24 cellular contexts compared by ENCODE assay signal in the genomic region with DNA sequence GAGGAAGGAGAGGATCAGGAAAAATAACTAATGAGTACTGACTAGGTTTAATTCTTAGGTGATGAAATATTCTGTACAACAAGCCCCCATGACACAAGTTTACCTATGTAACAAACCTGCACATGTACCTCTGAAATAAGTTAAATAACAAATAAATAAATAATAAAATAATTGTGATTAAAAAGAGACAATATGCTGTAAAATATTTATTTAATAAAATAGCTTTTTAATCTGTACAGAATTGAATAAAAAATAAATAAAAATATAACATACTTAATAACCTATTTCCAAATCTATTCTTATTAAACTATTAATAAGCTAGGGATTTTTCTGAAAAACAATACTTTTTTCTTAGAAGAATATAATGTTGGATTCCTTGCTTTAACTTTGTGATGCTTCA.
A peak's percentile ranks its signal among the peaks of the same experiment; 100 is the strongest.
DNase-seq lines count a peak whose midpoint lies in the region; ATAC-seq, FAIRE-seq and TF ChIP-seq lines count a peak whose summit lies in the region.
"Had no signal": no experiment of that assay in that cellular context is flagged by ENCODE, and none has a peak within 500 bp of the region (broad histone marks: within the 10 kb centered on the region; RNA-seq: fewer than 3 reads in every experiment).

No MANE protein-coding gene starts in this region.

- ATAC-seq in pancreas (no peak), psoas muscle (no peak)
- ATAC-seq: A549, GM23338, HCT116 had no signal

- H3K9ac ChIP-seq in kidney (ENCODE audit: low read length in 2 of 2) = no peak overlapping the region
- H3K9ac ChIP-seq: BLaER1 treated with 17β-estradiol and CSF1 and Interleukin-3, amounts not matched to agents 10 nM and 100 nM had no signal

- TF ChIP-seq CTCF in kidney (IDR thresholded peaks at IDR 0.05; ENCODE audit: borderline replicate concordance, extremely low read depth, insufficient read depth) (no peak), pancreas (IDR thresholded peaks at IDR 0.05) (no peak), psoas muscle (IDR thresholded peaks at IDR 0.05) (no peak)

- no peak overlapping the region for H3K27ac ChIP-seq in kidney (ENCODE audit: low read depth in 2 of 2, low read length in 2 of 2)
- no peak overlapping the region for H3K27ac ChIP-seq in pancreas
- H3K27ac ChIP-seq in psoas muscle = no peak overlapping the region
- H3K27ac ChIP-seq: 22Rv1; A549; BLaER1 treated with 17β-estradiol and CSF1 and Interleukin-3, amounts not matched to agents 10 nM and 100 nM had no signal

- H3K4me3 ChIP-seq in kidney (ENCODE audit: low read length in 2 of 2) (no peak overlapping the region), pancreas (no peak overlapping the region), psoas muscle (no peak overlapping the region)
- H3K4me3 ChIP-seq: A549; BLaER1 treated with 17β-estradiol and CSF1 and Interleukin-3, amounts not matched to agents 10 nM and 100 nM; GM23338 had no signal

- DNase-seq in kidney (no peak), pancreas (no peak), NCI-H1105 (lab: John Stamatoyannopoulos, UW) (no peak), HEK293T (ENCODE audit: extremely low spot score) (no peak), psoas muscle (no peak)
- DNase-seq: ACHN; AML-193; BE2C; CD4-positive, alpha-beta T cell; CD8-positive, alpha-beta memory T cell; DMS 273 treated with DMSO at 0.1 percent for 48 hours; DMS53; DMS79 treated with DMSO at 0.1 percent for 48 hours; H9; HFFc6 had no signal

- intact Hi-C loops in kidney (cut with DNase I) = no loop called here
- intact Hi-C loops in pancreas (cut with DNase I) = no loop called here
- intact Hi-C loops in psoas muscle (cut with DNase I) = no loop called here

- H3K4me1 ChIP-seq in kidney (ENCODE audit: control insufficient read depth in 1 of 2, insufficient read depth in 1 of 2, low read depth in 1 of 2, low read length in 2 of 2) = no peaks in the 10 kb centered on the region
- no peaks in the 10 kb centered on the region for H3K4me1 ChIP-seq in pancreas
- no peaks in the 10 kb centered on the region for H3K4me1 ChIP-seq in psoas muscle
- H3K4me1 ChIP-seq: A549; BE2C; BLaER1 treated with 17β-estradiol and CSF1 and Interleukin-3, amounts not matched to agents 10 nM and 100 nM had no signal

- CTCF ChIA-PET in HEK293T (lab: Yijun Ruan, JAX) = no interaction called here

- FAIRE-seq in A204.1 (lab: Jason Lieb, UNC) = peak; percentile 79
- FAIRE-seq in colon (lab: Jason Lieb, UNC) = peak; percentile 71
- peak; percentile 32 for FAIRE-seq in kidney (lab: Jason Lieb, UNC)
- peak; percentile 75 for FAIRE-seq in pancreas (lab: Jason Lieb, UNC)
- FAIRE-seq: A549, D721Med, GM12892 had no signal

- H3K36me3 ChIP-seq in kidney (ENCODE audit: control insufficient read depth in 1 of 2, insufficient read depth in 2 of 2, low read length in 2 of 2) (no peaks in the 10 kb centered on the region), pancreas (no peaks in the 10 kb centered on the region), psoas muscle (ENCODE audit: insufficient read depth in 1 of 2, low read depth in 1 of 2) (no peaks in the 10 kb centered on the region)
- H3K36me3 ChIP-seq: BE2C; BLaER1 treated with 17β-estradiol and CSF1 and Interleukin-3, amounts not matched to agents 10 nM and 100 nM had no signal

- POLR2A ChIA-PET in HEK293T (lab: Yijun Ruan, JAX) = no interaction called here

- H3K27me3 ChIP-seq in pancreas (no peaks in the 10 kb centered on the region), psoas muscle (ENCODE audit: insufficient read depth in 3 of 3, low read length in 2 of 3) (no peaks in the 10 kb centered on the region)
- H3K27me3 ChIP-seq: BE2C; BLaER1 treated with 17β-estradiol and CSF1 and Interleukin-3, amounts not matched to agents 10 nM and 100 nM had no signal

- H3K9me3 ChIP-seq in kidney (ENCODE audit: control insufficient read depth in 1 of 2, low read length in 2 of 2) = no peaks in the 10 kb centered on the region
- H3K9me3 ChIP-seq in pancreas = no peaks in the 10 kb centered on the region
- no peaks in the 10 kb centered on the region for H3K9me3 ChIP-seq in psoas muscle
- H3K9me3 ChIP-seq: A549; BE2C; BLaER1 treated with 17β-estradiol and CSF1 and Interleukin-3, amounts not matched to agents 10 nM and 100 nM had no signal

TF ChIP-seq in HEK293T, 16 proteins besides CTCF, POLR2A, EP300 and RAD21:
- TF ChIP-seq BHLHE40 (IDR thresholded peaks at IDR 0.05; ENCODE audit: borderline replicate concordance) (no peak), FOXM1 (IDR thresholded peaks at IDR 0.05; ENCODE audit: borderline replicate concordance) (no peak), ZNF384 (IDR thresholded peaks at IDR 0.05) (no peak), ARNT (IDR thresholded peaks at IDR 0.05) (no peak), NFRKB (IDR thresholded peaks at IDR 0.05) (no peak), TARDBP (IDR thresholded peaks at IDR 0.05) (no peak)
